Comparison of ENCODE assay signal across 13 cellular contexts in genomic region chr2:189874571-189875320, GRCh38.
A peak's percentile ranks its signal among the peaks of the same experiment; 100 is the strongest.
DNase-seq lines count a peak whose midpoint lies in the region; ATAC-seq, FAIRE-seq and TF ChIP-seq lines count a peak whose summit lies in the region.
"Had no signal": no experiment of that assay in that cellular context is flagged by ENCODE, and none has a peak within 500 bp of the region (broad histone marks: within the 10 kb centered on the region; RNA-seq: fewer than 3 reads in every experiment).

No MANE protein-coding gene starts in this region.

- no peak overlapping the region for H3K4me2 ChIP-seq in trophoblast cell (ENCODE audit: low read length)

- H3K36me3 ChIP-seq in trophoblast cell (ENCODE audit: control insufficient read depth in 1 of 2, insufficient read depth in 2 of 2, low read length in 2 of 2) (peaks cover 2 to 3% of the 10 kb centered on the region in 2 experiments), ascending aorta (peaks cover 8 to 10% of the 10 kb centered on the region in 2 donors)

- no peak overlapping the region for H2AFZ ChIP-seq in trophoblast cell (ENCODE audit: insufficient read depth, low read length, poor library complexity)

- H3K18ac ChIP-seq in trophoblast cell (ENCODE audit: low read length), result no peak overlapping the region

- WGBS in trophoblast cell (ENCODE audit: extremely low coverage, insufficient coverage, insufficient read length), result no CpG with 5 or more reads among the region's 4 CpGs

- H3K27ac Mint-ChIP-seq in activated CD4-positive, alpha-beta T cell treated with anti-CD3 and anti-CD28 coated beads, Interleukin-2, amount 10 ng/mL, durations not matched to agents 24 days and 14 days, result peak overlapping the region; percentile 21
- H3K27ac Mint-ChIP-seq in activated CD8-positive, alpha-beta T cell treated with anti-CD3 and anti-CD28 coated beads, Interleukin-2, amount 10 ng/mL, durations not matched to agents 7 days and 5 days, result peak overlapping the region; percentile 70

- ATAC-seq in HG03342 (IDR thresholded peaks at IDR 0.05; ENCODE audit: unreplicated experiment) (peak; percentile 54), GM21447 (IDR thresholded peaks at IDR 0.05; ENCODE audit: unreplicated experiment) (no peak)
- peak; percentile 78 for ATAC-seq in activated CD8-positive, alpha-beta T cell treated with anti-CD3 and anti-CD28 coated beads, Interleukin-2, amount 10 ng/mL, durations not matched to agents 7 days and 5 days
- ATAC-seq: left ventricle myocardium superior, WTC11 had no signal

- no peak overlapping the region for H2AK5ac ChIP-seq in trophoblast cell (ENCODE audit: low read length)

- no peak overlapping the region for H4K91ac ChIP-seq in trophoblast cell (ENCODE audit: low read depth, low read length)

- H3K27me3 ChIP-seq in trophoblast cell (ENCODE audit: insufficient read depth, low read length) (no peaks in the 10 kb centered on the region), ascending aorta (no peaks in the 10 kb centered on the region)
- H3K27me3 ChIP-seq: dorsolateral prefrontal cortex had no signal

- H3K23ac ChIP-seq in trophoblast cell (ENCODE audit: low read length), result no peak overlapping the region

- no peaks in the 10 kb centered on the region for H3K9me3 ChIP-seq in trophoblast cell (ENCODE audit: insufficient read depth, low read depth, low read length)
- no peaks in the 10 kb centered on the region for H3K9me3 ChIP-seq in ascending aorta

- CTCF ChIA-PET in activated CD8-positive, alpha-beta T cell treated with anti-CD3 and anti-CD28 coated beads, Interleukin-2, amount 10 ng/mL, durations not matched to agents 7 days and 5 days (lab: Charles Lee), result no interaction called here

- no peak overlapping the region for H3K9ac ChIP-seq in trophoblast cell (ENCODE audit: low read length)

- peaks cover 16% of the 10 kb centered on the region for H3K9me3 Mint-ChIP-seq in activated CD4-positive, alpha-beta T cell treated with anti-CD3 and anti-CD28 coated beads, Interleukin-2, amount 10 ng/mL, durations not matched to agents 24 days and 14 days
- H3K9me3 Mint-ChIP-seq in activated CD8-positive, alpha-beta T cell treated with anti-CD3 and anti-CD28 coated beads, Interleukin-2, amount 10 ng/mL, durations not matched to agents 7 days and 5 days (ENCODE audit: insufficient read depth), result peaks cover 5% of the 10 kb centered on the region
- H3K9me3 Mint-ChIP-seq: WTC11 had no signal

- peaks cover 43% of the 10 kb centered on the region for H3K36me3 Mint-ChIP-seq in activated CD4-positive, alpha-beta T cell treated with anti-CD3 and anti-CD28 coated beads, Interleukin-2, amount 10 ng/mL, durations not matched to agents 24 days and 14 days (ENCODE audit: low read depth)
- peaks cover 59% of the 10 kb centered on the region for H3K36me3 Mint-ChIP-seq in activated CD8-positive, alpha-beta T cell treated with anti-CD3 and anti-CD28 coated beads, Interleukin-2, amount 10 ng/mL, durations not matched to agents 7 days and 5 days (ENCODE audit: low read depth)

- no peak overlapping the region for H3K4ac ChIP-seq in trophoblast cell (ENCODE audit: low read depth, low read length)

- H2BK5ac ChIP-seq in trophoblast cell (ENCODE audit: low read depth, low read length, poor library complexity), result no peak overlapping the region

- H3K27me3 Mint-ChIP-seq in activated CD4-positive, alpha-beta T cell treated with anti-CD3 and anti-CD28 coated beads, Interleukin-2, amount 10 ng/mL, durations not matched to agents 24 days and 14 days, result no peaks in the 10 kb centered on the region
- H3K27me3 Mint-ChIP-seq in activated CD8-positive, alpha-beta T cell treated with anti-CD3 and anti-CD28 coated beads, Interleukin-2, amount 10 ng/mL, durations not matched to agents 7 days and 5 days (ENCODE audit: low read depth), result no peaks in the 10 kb centered on the region

- no peak overlapping the region for H2BK120ac ChIP-seq in trophoblast cell (ENCODE audit: insufficient read depth, low read length, poor library complexity)

- no peak overlapping the region for H4K12ac ChIP-seq in trophoblast cell (ENCODE audit: low read depth, low read length)

- H3K27ac ChIP-seq in trophoblast cell (ENCODE audit: low read depth, low read length), result no peak overlapping the region
- H3K27ac ChIP-seq in ascending aorta, result no peak overlapping the region
- H3K27ac ChIP-seq: dorsolateral prefrontal cortex had no signal

- no peak for TF ChIP-seq CTCF in ascending aorta (IDR thresholded peaks at IDR 0.05)

- no peak for FAIRE-seq in frontal cortex (lab: Jason Lieb, UNC)

- intact Hi-C loops in activated CD4-positive, alpha-beta T cell treated with anti-CD3 and anti-CD28 coated beads, Interleukin-2, amount 10 ng/mL, durations not matched to agents 24 days and 14 days (cut with micrococcal nuclease), result no loop called here
- intact Hi-C loops in ascending aorta (cut with DNase I), result no loop called here

- POLR2A ChIA-PET in activated CD8-positive, alpha-beta T cell treated with anti-CD3 and anti-CD28 coated beads, Interleukin-2, amount 10 ng/mL, durations not matched to agents 7 days and 5 days (lab: Charles Lee), result no interaction called here

- no peak for DNase-seq in activated CD4-positive, alpha-beta T cell treated with anti-CD3 and anti-CD28 coated beads, Interleukin-2, amount 10 ng/mL, durations not matched to agents 24 days and 14 days
- no peak for DNase-seq in activated CD4-positive, alpha-beta T cell treated with anti-CD3 and anti-CD28 coated beads for 4 hours
- no peak for DNase-seq in activated CD8-positive, alpha-beta T cell treated with anti-CD3 and anti-CD28 coated beads, Interleukin-2, amount 10 ng/mL, durations not matched to agents 7 days and 5 days
- DNase-seq in trophoblast cell, result peak; percentile 82 to 93
- DNase-seq in ascending aorta (ENCODE audit: low spot score in 2 of 2), result no peak
- no peak for DNase-seq in frontal cortex (ENCODE audit: low spot score in 2 of 2)
- DNase-seq: DMS53, dorsolateral prefrontal cortex, left ventricle myocardium superior, Right ventricle myocardium superior had no signal

- no peaks in the 10 kb centered on the region for H3K79me2 ChIP-seq in trophoblast cell (ENCODE audit: control insufficient read depth, insufficient read depth, low read length, poor library complexity)

- no peak overlapping the region for H3K4me3 ChIP-seq in trophoblast cell (ENCODE audit: low read depth, low read length)
- H3K4me3 ChIP-seq in ascending aorta, result no peak overlapping the region
- H3K4me3 ChIP-seq: dorsolateral prefrontal cortex had no signal

- no peak overlapping the region for H3K14ac ChIP-seq in trophoblast cell (ENCODE audit: low read length)

- peak overlapping the region; percentile 1 for H3K4me3 Mint-ChIP-seq in activated CD4-positive, alpha-beta T cell treated with anti-CD3 and anti-CD28 coated beads, Interleukin-2, amount 10 ng/mL, durations not matched to agents 24 days and 14 days
- H3K4me3 Mint-ChIP-seq in activated CD8-positive, alpha-beta T cell treated with anti-CD3 and anti-CD28 coated beads, Interleukin-2, amount 10 ng/mL, durations not matched to agents 7 days and 5 days, result no peak overlapping the region
- H3K4me3 Mint-ChIP-seq: WTC11 had no signal

- no peak overlapping the region for H2BK12ac ChIP-seq in trophoblast cell (ENCODE audit: low read length)

- H3K4me1 Mint-ChIP-seq in activated CD4-positive, alpha-beta T cell treated with anti-CD3 and anti-CD28 coated beads, Interleukin-2, amount 10 ng/mL, durations not matched to agents 24 days and 14 days, result peaks cover 10% of the 10 kb centered on the region
- peaks cover 15% of the 10 kb centered on the region for H3K4me1 Mint-ChIP-seq in activated CD8-positive, alpha-beta T cell treated with anti-CD3 and anti-CD28 coated beads, Interleukin-2, amount 10 ng/mL, durations not matched to agents 7 days and 5 days (ENCODE audit: low read depth)
- H3K4me1 Mint-ChIP-seq: WTC11 had no signal

- no peak overlapping the region for H4K8ac ChIP-seq in trophoblast cell (ENCODE audit: low read depth, low read length)

- H3K4me1 ChIP-seq in trophoblast cell (ENCODE audit: control insufficient read depth in 1 of 2, insufficient read depth in 2 of 2, low read length in 2 of 2) (no peaks in the 10 kb centered on the region), ascending aorta (no peaks in the 10 kb centered on the region)

- H3K79me1 ChIP-seq in trophoblast cell (ENCODE audit: low read length), result no peaks in the 10 kb centered on the region

Comparison
In these comparisons a context has a peak if more than half of its experiments do, and no peak if none do; other contexts are left out.
1. DNase-seq: peak in trophoblast cell (2 of 2); none in activated CD4-positive, alpha-beta T cell treated with anti-CD3 and anti-CD28 coated beads, Interleukin-2, amount 10 ng/mL, durations not matched to agents 24 days and 14 days (single experiment), activated CD4-positive, alpha-beta T cell treated with anti-CD3 and anti-CD28 coated beads for 4 hours (0 of 2), activated CD8-positive, alpha-beta T cell treated with anti-CD3 and anti-CD28 coated beads, Interleukin-2, amount 10 ng/mL, durations not matched to agents 7 days and 5 days (single experiment), ascending aorta (0 of 2) and frontal cortex (0 of 2).